In genomic region chr15:34581687-34582460, GRCh38 we compare ENCODE assay signal across 7 cellular contexts. TPM values are rescaled to one million over a fixed set of nuclear protein-coding genes. Genes with fewer than 3 reads are reported as not detected.
DNase-seq lines count a peak whose midpoint lies in the region; ATAC-seq and TF ChIP-seq lines count a peak whose summit lies in the region.
"Not testable (repeated sequence)": the region's sequence is repeated elsewhere in the genome, so short reads cannot be mapped to it uniquely, and the experiment has no call there.

No MANE protein-coding gene starts in this region.

- not testable (repeated sequence) for H3K27ac Mint-ChIP-seq in chondrocyte (ENCODE audit: unreplicated experiment)

- DNase-seq in OCI-LY7 (ENCODE audit: low spot score); activated T-cell treated with anti-CD3 and anti-CD28 coated beads, Interleukin-2, amount 50 U/mL, for 4 hours; chondrocyte (ENCODE audit: low spot score); heart right ventricle: not testable (repeated sequence)

- peak overlapping the region; percentile 86 for H3K9ac ChIP-seq in skeletal muscle satellite cell (ENCODE audit: low read depth, low read length)

- not testable (repeated sequence) for H3K9me3 ChIP-seq in OCI-LY7 (ENCODE audit: low read length); heart right ventricle; muscle layer of duodenum (ENCODE audit: control insufficient read depth in 1 of 2, low read length in 2 of 2); skeletal muscle satellite cell (replicated peaks; ENCODE audit: low read length)

- not testable (repeated sequence) for H3K27me3 Mint-ChIP-seq in activated T-cell treated with anti-CD3 and anti-CD28 coated beads, Interleukin-2, amount 50 U/mL, for 4 hours (ENCODE audit: low read depth); chondrocyte (ENCODE audit: low read depth)

- H3K4me3 ChIP-seq in GM12875 (ENCODE audit: low read depth, low read length): peak overlapping the region; percentile 91
- H3K4me3 ChIP-seq in OCI-LY7 (ENCODE audit: low read depth, low read length, poor library complexity, severe bottlenecking): peak overlapping the region; percentile 95
- peak overlapping the region in 9 of 10 donors; percentile 44 to 90 (median 78) for H3K4me3 ChIP-seq in heart right ventricle
- H3K4me3 ChIP-seq in muscle layer of duodenum (ENCODE audit: low read depth in 1 of 2, low read length in 2 of 2): peak overlapping the region; percentile 30 to 88
- H3K4me3 ChIP-seq in skeletal muscle satellite cell (ENCODE audit: low read length): peak overlapping the region; percentile 95

- H3K4me2 ChIP-seq in OCI-LY7 (ENCODE audit: low read length) (peak overlapping the region; percentile 90), skeletal muscle satellite cell (ENCODE audit: low read length) (peak overlapping the region; percentile 99)

- CTCF ChIA-PET in OCI-LY7 (lab: Charles Lee; ENCODE audit: unreplicated experiment): not testable (repeated sequence)

- not testable (repeated sequence) for ATAC-seq in activated T-cell treated with anti-CD3 and anti-CD28 coated beads, Interleukin-2, amount 50 U/mL, for 4 hours
- ATAC-seq in heart right ventricle: peak in 1 of 8 donors; percentile 2

- peaks cover 0 to 34% (median 10%) of the 10 kb centered on the region in 7 donors for H3K27me3 ChIP-seq in heart right ventricle
- not testable (repeated sequence) for H3K27me3 ChIP-seq in muscle layer of duodenum (ENCODE audit: low read depth, low read length); skeletal muscle satellite cell (ENCODE audit: control insufficient read depth, insufficient read depth, low read length)

- WGBS in heart right ventricle, 2 donors: 52 to 56% methylated on average over 14 of the region's 15 CpGs

- H3K36me3 Mint-ChIP-seq in activated T-cell treated with anti-CD3 and anti-CD28 coated beads, Interleukin-2, amount 50 U/mL, for 4 hours (ENCODE audit: insufficient read depth); chondrocyte (ENCODE audit: low read depth): not testable (repeated sequence)

- not testable (repeated sequence) for H4K20me1 ChIP-seq in OCI-LY7 (ENCODE audit: insufficient read depth, low read length)

- H3K4me1 Mint-ChIP-seq in activated T-cell treated with anti-CD3 and anti-CD28 coated beads, Interleukin-2, amount 50 U/mL, for 4 hours (ENCODE audit: low read depth): peaks cover 51% of the 10 kb centered on the region
- H3K4me1 Mint-ChIP-seq in chondrocyte (ENCODE audit: low read depth): peaks cover 18% of the 10 kb centered on the region

- not testable (repeated sequence) for TF ChIP-seq CTCF in GM12875 (IDR thresholded peaks at IDR 0.05; ENCODE audit: borderline replicate concordance, insufficient read depth, low read depth, low read length); OCI-LY7 (conservative IDR thresholded peaks at IDR 0.05; ENCODE audit: low read length); chondrocyte (IDR thresholded peaks at IDR 0.05); heart right ventricle (IDR thresholded peaks at IDR 0.05)

- POLR2A ChIA-PET in OCI-LY7 (lab: Charles Lee): not testable (repeated sequence)

- not testable (repeated sequence) for H3K27ac ChIP-seq in OCI-LY7 (ENCODE audit: low read depth, low read length, poor library complexity, severe bottlenecking); muscle layer of duodenum (ENCODE audit: low read length)
- peak overlapping the region in 6 of 10 donors; percentile 26 to 80 (median 67) for H3K27ac ChIP-seq in heart right ventricle

- intact Hi-C loops in OCI-LY7 (cut with micrococcal nuclease; ENCODE audit: unreplicated experiment) (loop anchor here (10.0 kb wide), 1 partner anchor 57 kb away; no protein-coding TSS in a partner anchor), heart right ventricle (cut with DNase I) (loop anchor here in 6 of 10 donors (10.0 kb wide), 6 partner anchors 57 to 517 kb away; partner anchors contain the start of genes LPCAT4 (in 1 of the 6), NOP10 (in 1 of the 6) and NUTM1 (in 1 of the 6))

- H3K79me2 ChIP-seq in OCI-LY7 (ENCODE audit: insufficient read depth, low read depth, low read length): peaks cover 17% of the 10 kb centered on the region; the same call in 1 of the 2 replicates

- not testable (repeated sequence) for H3K9me3 Mint-ChIP-seq in activated T-cell treated with anti-CD3 and anti-CD28 coated beads, Interleukin-2, amount 50 U/mL, for 4 hours; chondrocyte (ENCODE audit: low read depth)

- H2AFZ ChIP-seq in OCI-LY7 (ENCODE audit: low read length): not testable (repeated sequence)

- H3K4me3 Mint-ChIP-seq in activated T-cell treated with anti-CD3 and anti-CD28 coated beads, Interleukin-2, amount 50 U/mL, for 4 hours: peak overlapping the region; percentile 94
- H3K4me3 Mint-ChIP-seq in chondrocyte (ENCODE audit: unreplicated experiment): peak overlapping the region; percentile 80

- H3K9me2 ChIP-seq in OCI-LY7 (ENCODE audit: insufficient read depth, low read length): not testable (repeated sequence)

- H3K4me1 ChIP-seq in OCI-LY7 (ENCODE audit: insufficient read depth, low read length, poor library complexity, severe bottlenecking): peaks cover 14% of the 10 kb centered on the region
- H3K4me1 ChIP-seq in heart right ventricle: peaks cover 0 to 56% (median 18%) of the 10 kb centered on the region in 9 donors
- H3K4me1 ChIP-seq in muscle layer of duodenum (ENCODE audit: control insufficient read depth in 1 of 2, insufficient read depth in 2 of 2, low read length in 2 of 2): peaks cover 3 to 19% of the 10 kb centered on the region in 2 donors
- peaks cover 36% of the 10 kb centered on the region for H3K4me1 ChIP-seq in skeletal muscle satellite cell (ENCODE audit: control insufficient read depth, insufficient read depth, low read length)

- not testable (repeated sequence) for BruUV-seq in OCI-LY7 (replicated peaks; lab: Mats Ljungman, UMichigan)

- H3K36me3 ChIP-seq in OCI-LY7 (ENCODE audit: insufficient read depth, low read length); heart right ventricle; muscle layer of duodenum (ENCODE audit: control insufficient read depth in 1 of 2, insufficient read depth in 2 of 2, low read length in 2 of 2); skeletal muscle satellite cell (ENCODE audit: insufficient read depth, low read length): not testable (repeated sequence)

RNA-seq across cellular contexts. Expression of gene GOLGA8B, which starts 1.6 kb away (rescaled TPM):
- total RNA-seq in OCI-LY7 (2014; rRNA removed; shearing (Covaris generic)): 71.7 and 91.3 TPM in 2 replicates
- total RNA-seq in OCI-LY7 (2022): 125 and 136 TPM in 2 replicates
- 100 to 1,000 TPM in 2 of 3 donors, 10 to 100 TPM in 1; 65.5 to 159 (median 135) TPM for total RNA-seq in activated T-cell treated with anti-CD3 and anti-CD28 coated beads, Interleukin-2, amount 50 U/mL, for 4 hours
- total RNA-seq in chondrocyte: 42.8 to 55.3 TPM (median 52.6 TPM) in 3 replicates
- 10 to 100 TPM; 10.7 to 36.6 (median 21.4) TPM for total RNA-seq in heart right ventricle
- 10 to 100 TPM in 1 of 2 donors, 1 to 10 TPM in 1; 4.0 to 80.6 TPM for polyA plus RNA-seq in heart right ventricle
- total RNA-seq in skeletal muscle satellite cell (2012; rRNA removed): 9.6 and 12.4 TPM in 2 replicates
